12 cellular contexts compared by ENCODE assay signal in the genomic region with DNA sequence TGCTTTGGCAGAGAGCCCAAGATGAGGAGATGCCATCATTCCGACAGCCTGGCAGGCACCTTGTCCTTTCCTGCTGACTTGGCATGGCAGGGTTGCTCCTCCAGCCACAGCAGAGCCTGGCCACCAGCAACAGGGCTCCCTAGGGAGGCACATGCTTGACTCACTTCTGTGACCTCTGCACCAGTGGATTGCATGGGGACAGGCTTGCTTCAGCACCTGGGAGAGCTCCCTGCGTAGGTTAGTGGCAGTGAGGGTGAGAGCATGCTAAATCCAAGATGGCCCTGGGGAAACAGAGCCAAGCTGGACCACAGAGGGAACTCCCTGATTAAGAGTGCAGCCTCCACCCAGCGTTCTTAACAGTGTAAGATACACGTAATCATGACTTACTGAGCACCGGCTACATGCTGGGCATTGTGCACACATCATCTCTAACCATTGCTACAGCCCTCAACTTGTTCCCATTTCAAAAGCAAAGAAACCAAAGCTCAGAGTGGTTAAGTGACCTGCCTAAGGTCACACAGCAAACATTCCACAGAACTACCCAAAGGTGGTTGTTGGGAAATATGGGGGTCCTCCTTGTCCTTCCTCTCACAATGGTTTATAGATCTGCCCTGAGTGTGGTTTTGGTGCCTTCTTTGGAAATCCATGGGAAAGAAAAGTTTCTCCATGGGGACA.
A peak's percentile ranks its signal among the peaks of the same experiment; 100 is the strongest.
DNase-seq lines count a peak whose midpoint lies in the region; ATAC-seq lines count a peak whose summit lies in the region.
"Had no signal": no experiment of that assay in that cellular context is flagged by ENCODE, and none has a peak within 500 bp of the region (broad histone marks: within the 10 kb centered on the region; RNA-seq: fewer than 3 reads in every experiment).

No MANE protein-coding gene starts in this region.

- no peaks in the 10 kb centered on the region for H3K36me3 ChIP-seq in SK-N-MC (ENCODE audit: insufficient read depth, low read length)
- H3K36me3 ChIP-seq: upper lobe of right lung had no signal

- peak; percentile 9 for DNase-seq in EH (ENCODE audit: low read depth)
- DNase-seq in HT1080 (ENCODE audit: low read depth) = peak; percentile 52
- peak; percentile 5 for DNase-seq in SK-N-MC (ENCODE audit: low read depth, low spot score)
- DNase-seq in kidney tubule cell (ENCODE audit: low spot score) = peak; percentile 11
- DNase-seq in HPDE6-E6E7 (ENCODE audit: extremely low spot score) = no peak
- DNase-seq in NCI-H1092 treated with DMSO at 0.1 percent for 48 hours (lab: John Stamatoyannopoulos, UW) = no peak
- no peak for DNase-seq in HCEC 1CT
- DNase-seq: activated CD8-positive, alpha-beta memory T cell treated with anti-CD3 and anti-CD28 coated beads, Interleukin-2, amount 50 U/mL, for 48 hours; NCI-H510A; T-helper 1 cell; upper lobe of right lung had no signal

- ATAC-seq in GM21737 (IDR thresholded peaks at IDR 0.05; ENCODE audit: unreplicated experiment) = no peak
- ATAC-seq: upper lobe of right lung had no signal

- H3K9ac ChIP-seq in SK-N-MC (ENCODE audit: insufficient read length) = no peak overlapping the region

- H3K9me3 ChIP-seq in SK-N-MC (ENCODE audit: low read depth, low read length) = no peaks in the 10 kb centered on the region
- H3K9me3 ChIP-seq: upper lobe of right lung had no signal

- no peak overlapping the region for H3K27ac ChIP-seq in SK-N-MC
- H3K27ac ChIP-seq: upper lobe of right lung had no signal

- no peak overlapping the region for H3K4me3 ChIP-seq in SK-N-MC
- H3K4me3 ChIP-seq: upper lobe of right lung had no signal

Comparison
In these comparisons a context has a peak if more than half of its experiments do, and no peak if none do; other contexts are left out.
1. DNase-seq: peak in EH (single experiment), HT1080 (single experiment), SK-N-MC (single experiment) and kidney tubule cell (single experiment); none in HPDE6-E6E7 (single experiment), NCI-H1092 treated with DMSO at 0.1 percent for 48 hours (single experiment) and HCEC 1CT (single experiment).